In the genomic region with DNA sequence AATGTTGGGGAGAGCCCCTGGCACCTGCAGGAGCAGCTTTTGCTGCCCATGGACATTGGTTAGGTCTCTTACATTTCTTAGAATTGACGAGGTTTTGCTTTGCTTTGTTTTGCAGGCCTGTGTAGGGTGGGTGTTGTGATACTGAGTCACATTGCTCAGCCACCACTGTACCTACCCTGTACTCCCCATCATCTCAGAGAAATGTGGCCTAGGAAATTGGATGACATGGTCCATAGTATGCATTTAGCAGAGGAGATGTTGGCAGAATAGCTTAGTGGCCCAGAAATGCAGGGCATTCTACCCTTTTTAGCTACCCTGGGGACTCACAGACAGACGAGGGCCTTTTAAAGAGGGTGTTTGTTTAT, we compare ENCODE assay signal across 17 cellular contexts. TPM values are rescaled to one million over a fixed set of nuclear protein-coding genes. Genes with fewer than 3 reads are reported as not detected.
DNase-seq lines count a peak whose midpoint lies in the region; ATAC-seq and TF ChIP-seq lines count a peak whose summit lies in the region.
"Had no signal": no experiment of that assay in that cellular context is flagged by ENCODE, and none has a peak within 500 bp of the region (broad histone marks: within the 10 kb centered on the region; RNA-seq: fewer than 3 reads in every experiment).

No MANE protein-coding gene starts in this region.

- DNase-seq in T-helper 1 cell = no peak
- DNase-seq in CD8-positive, alpha-beta T cell = no peak
- DNase-seq in activated T-cell treated with anti-CD3 and anti-CD28 coated beads, Interleukin-2, amount 50 U/mL, for 48 hours = peak; percentile 38 to 41
- DNase-seq in naive thymus-derived CD8-positive, alpha-beta T cell = peak in 1 of 10 donors; percentile 4
- no peak for DNase-seq in uterus
- no peak for DNase-seq in AG20443 (ENCODE audit: low spot score)
- no peak for DNase-seq in ACHN
- DNase-seq: 8988T, sigmoid colon had no signal

- H3K4me3 ChIP-seq in CD8-positive, alpha-beta T cell (ENCODE audit: low read depth, low read length) = no peak overlapping the region
- H3K4me3 ChIP-seq in uterus = no peak overlapping the region
- H3K4me3 ChIP-seq: esophagus muscularis mucosa, sigmoid colon had no signal

- H3K36me3 ChIP-seq in CD8-positive, alpha-beta T cell (ENCODE audit: insufficient read depth, low read length) = no peaks in the 10 kb centered on the region
- H3K36me3 ChIP-seq in uterus = no peaks in the 10 kb centered on the region
- H3K36me3 ChIP-seq: esophagus muscularis mucosa, sigmoid colon had no signal

- in situ Hi-C loops in ACHN (cut with HindIII; ENCODE audit: low pct_ligation_motif_present, low pct_unique_long_range_greater_than_20kb, low sequenced_read_pairs) = no loop called here

- peaks cover 8% of the 10 kb centered on the region for H3K36me3 Mint-ChIP-seq in T-helper 1 cell treated with Interleukin-12 subunit alpha and Interleukin-12 subunit beta and Interleukin-4 antibody, amounts not matched to agents 30 μg/mL and 1 μg/mL, for 36 hours (ENCODE audit: low read depth)
- no peaks in the 10 kb centered on the region for H3K36me3 Mint-ChIP-seq in CD8-positive, alpha-beta T cell
- peaks cover 0 to 2% (median 0%) of the 10 kb centered on the region in 3 donors for H3K36me3 Mint-ChIP-seq in naive thymus-derived CD8-positive, alpha-beta T cell

- no peaks in the 10 kb centered on the region for H3K27me3 ChIP-seq in CD8-positive, alpha-beta T cell (ENCODE audit: insufficient read depth, low read length)
- no peaks in the 10 kb centered on the region for H3K27me3 ChIP-seq in uterus
- H3K27me3 ChIP-seq: esophagus muscularis mucosa, sigmoid colon had no signal

- intact Hi-C loops in CD8-positive, alpha-beta T cell (cut with DNase I, micrococcal nuclease) = loop anchor here (2.0 to 10.0 kb wide), 10 partner anchors 120 to 1205 kb away; a partner anchor contains a TSS
- intact Hi-C loops in uterus (cut with DNase I; ENCODE audit: low total_unique reads) = no loop called here

- CTCF ChIA-PET in CD8-positive, alpha-beta T cell (lab: Charles Lee) = interaction anchor here (0.8 to 3.5 kb wide), 11 partner anchors 12 to 677 kb away, joined by 3 to 22 read pairs (median 5); no protein-coding TSS in a partner anchor

- H3K27ac ChIP-seq in CD8-positive, alpha-beta T cell (ENCODE audit: low read depth, low read length) = no peak overlapping the region
- no peak overlapping the region for H3K27ac ChIP-seq in uterus
- H3K27ac ChIP-seq: esophagus muscularis mucosa, sigmoid colon had no signal

- peaks cover 34% of the 10 kb centered on the region for H3K4me1 Mint-ChIP-seq in T-helper 1 cell treated with Interleukin-12 subunit alpha and Interleukin-12 subunit beta and Interleukin-4 antibody, amounts not matched to agents 30 μg/mL and 1 μg/mL, for 36 hours (ENCODE audit: low read depth)
- peaks cover 27% of the 10 kb centered on the region for H3K4me1 Mint-ChIP-seq in CD8-positive, alpha-beta T cell (ENCODE audit: low read depth)
- peaks cover 10 to 36% (median 26%) of the 10 kb centered on the region in 4 donors for H3K4me1 Mint-ChIP-seq in naive thymus-derived CD8-positive, alpha-beta T cell

- peak overlapping the region; percentile 9 for H3K4me3 Mint-ChIP-seq in T-helper 1 cell treated with Interleukin-12 subunit alpha and Interleukin-12 subunit beta and Interleukin-4 antibody, amounts not matched to agents 30 μg/mL and 1 μg/mL, for 36 hours
- H3K4me3 Mint-ChIP-seq in CD8-positive, alpha-beta T cell = no peak overlapping the region
- peak overlapping the region in 3 of 10 donors; percentile 1 to 39 (median 27) for H3K4me3 Mint-ChIP-seq in naive thymus-derived CD8-positive, alpha-beta T cell

- ATAC-seq in CD8-positive, alpha-beta T cell = no peak
- no peak for ATAC-seq in naive thymus-derived CD8-positive, alpha-beta T cell

- no peaks in the 10 kb centered on the region for H3K27me3 Mint-ChIP-seq in T-helper 1 cell treated with Interleukin-12 subunit alpha and Interleukin-12 subunit beta and Interleukin-4 antibody, amounts not matched to agents 30 μg/mL and 1 μg/mL, for 36 hours (ENCODE audit: low read depth)
- H3K27me3 Mint-ChIP-seq in CD8-positive, alpha-beta T cell (ENCODE audit: low read depth) = peaks cover 4% of the 10 kb centered on the region
- H3K27me3 Mint-ChIP-seq in naive thymus-derived CD8-positive, alpha-beta T cell = peaks cover 0 to 15% (median 10%) of the 10 kb centered on the region in 5 donors

- peak overlapping the region; percentile 4 for H3K27ac Mint-ChIP-seq in T-helper 1 cell treated with Interleukin-12 subunit alpha and Interleukin-12 subunit beta and Interleukin-4 antibody, amounts not matched to agents 30 μg/mL and 1 μg/mL, for 36 hours
- H3K27ac Mint-ChIP-seq in CD8-positive, alpha-beta T cell = peak overlapping the region; percentile 29
- H3K27ac Mint-ChIP-seq in naive thymus-derived CD8-positive, alpha-beta T cell = peak overlapping the region in 7 of 10 donors; percentile 24 to 78 (median 56)

- TF ChIP-seq POLR2A in uterus (IDR thresholded peaks at IDR 0.05) = no peak

- TF ChIP-seq CTCF in CD8-positive, alpha-beta T cell (IDR thresholded peaks at IDR 0.05) = no peak
- TF ChIP-seq CTCF in uterus (IDR thresholded peaks at IDR 0.05) = no peak

- no peaks in the 10 kb centered on the region for H3K9me3 ChIP-seq in CD8-positive, alpha-beta T cell (ENCODE audit: low read length)
- H3K9me3 ChIP-seq in uterus = no peaks in the 10 kb centered on the region
- H3K9me3 ChIP-seq: esophagus muscularis mucosa had no signal

- peaks cover 12% of the 10 kb centered on the region for H3K4me1 ChIP-seq in CD8-positive, alpha-beta T cell (ENCODE audit: insufficient read depth, low read length)
- no peaks in the 10 kb centered on the region for H3K4me1 ChIP-seq in uterus
- H3K4me1 ChIP-seq: esophagus muscularis mucosa, sigmoid colon had no signal

- POLR2A ChIA-PET in CD8-positive, alpha-beta T cell (lab: Charles Lee) = interaction anchor here (1.1 kb wide), 1 partner anchor 11 kb away, joined by 3 read pairs; no protein-coding TSS in a partner anchor
- POLR2A ChIA-PET in naive thymus-derived CD8-positive, alpha-beta T cell (lab: Charles Lee) = no interaction called here

- peaks cover 7% of the 10 kb centered on the region for H3K9me3 Mint-ChIP-seq in T-helper 1 cell treated with Interleukin-12 subunit alpha and Interleukin-12 subunit beta and Interleukin-4 antibody, amounts not matched to agents 30 μg/mL and 1 μg/mL, for 36 hours
- H3K9me3 Mint-ChIP-seq in CD8-positive, alpha-beta T cell = no peaks in the 10 kb centered on the region
- peaks cover 0 to 4% (median 0%) of the 10 kb centered on the region in 9 donors for H3K9me3 Mint-ChIP-seq in naive thymus-derived CD8-positive, alpha-beta T cell

RNA-seq across cellular contexts. Expression of a gene that starts 43.7 kb away (rescaled TPM):
- total RNA-seq in CD8-positive, alpha-beta T cell = not detected
- total RNA-seq in naive thymus-derived CD8-positive, alpha-beta T cell = not detected
- polyA plus RNA-seq in naive thymus-derived CD8-positive, alpha-beta T cell = not detected
- not detected for total RNA-seq in uterus
- total RNA-seq: esophagus muscularis mucosa, glomerular endothelial cell, H7, liver, osteocyte, PC-3, sigmoid colon, SK-MEL-5 had no signal
- polyA plus RNA-seq: liver had no signal

Comparison
In these comparisons a context has a peak if more than half of its experiments do, and no peak if none do; other contexts are left out.
1. H3K27ac Mint-ChIP-seq: peak in every context shown above with its lines; median percentile 56 in naive thymus-derived CD8-positive, alpha-beta T cell; 29 in CD8-positive, alpha-beta T cell; 4 in T-helper 1 cell treated with Interleukin-12 subunit alpha and Interleukin-12 subunit beta and Interleukin-4 antibody, amounts not matched to agents 30 μg/mL and 1 μg/mL, for 36 hours.
2. DNase-seq: peak in activated T-cell treated with anti-CD3 and anti-CD28 coated beads, Interleukin-2, amount 50 U/mL, for 48 hours (2 of 2); none in T-helper 1 cell (0 of 5), CD8-positive, alpha-beta T cell (0 of 7), uterus (0 of 2), AG20443 (single experiment) and ACHN (single experiment).